ENCODE assay signal across 18 cellular contexts in the genomic region with DNA sequence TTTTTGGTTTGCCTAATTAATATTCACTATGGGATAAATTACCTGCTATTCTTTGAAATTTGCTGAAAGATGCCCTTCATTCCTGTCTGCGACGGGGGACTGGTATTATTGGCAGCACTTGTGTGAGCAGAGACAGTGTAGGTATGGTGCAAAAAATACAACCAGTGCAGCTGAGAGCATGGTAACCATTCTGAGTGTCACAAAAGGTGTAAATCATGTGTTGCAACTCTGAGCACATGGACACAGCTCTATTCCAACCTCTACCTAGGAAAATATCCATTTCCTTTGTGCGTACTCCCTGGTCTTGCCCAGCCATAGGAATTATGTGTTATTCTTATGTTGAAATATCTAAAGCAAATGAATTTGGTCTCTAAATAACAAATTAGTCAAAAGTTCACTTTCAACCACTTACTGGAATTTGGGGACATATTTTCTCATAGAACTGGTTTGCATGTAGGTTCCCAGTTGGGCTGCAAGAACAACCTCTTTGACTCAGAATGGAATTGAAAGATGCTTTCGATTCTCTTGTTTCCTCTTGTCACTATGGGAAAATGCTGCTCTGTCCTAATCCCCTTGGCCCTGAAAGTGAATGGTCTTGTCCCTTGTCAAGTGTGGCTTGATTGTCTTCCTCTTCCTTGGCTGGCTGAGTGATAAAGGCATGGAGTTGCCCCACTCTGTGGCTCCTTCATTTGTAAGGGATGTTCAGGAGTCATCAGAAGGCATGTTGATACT. TPM values are rescaled to one million over a fixed set of nuclear protein-coding genes. Genes with fewer than 3 reads are reported as not detected.
A peak's percentile ranks its signal among the peaks of the same experiment; 100 is the strongest.
DNase-seq lines count a peak whose midpoint lies in the region; ATAC-seq, FAIRE-seq and TF ChIP-seq lines count a peak whose summit lies in the region.
"Had no signal": no experiment of that assay in that cellular context is flagged by ENCODE, and none has a peak within 500 bp of the region (broad histone marks: within the 10 kb centered on the region; RNA-seq: fewer than 3 reads in every experiment).

No MANE protein-coding gene starts in this region.

- no peaks in the 10 kb centered on the region for H3K9me3 ChIP-seq in pancreas
- H3K9me3 ChIP-seq: ascending aorta had no signal

- no peak overlapping the region for H3K4me3 Mint-ChIP-seq in activated T-cell treated with anti-CD3 and anti-CD28 coated beads, Interleukin-2, amount 50 U/mL, for 4 hours

- 66 to 84% methylated on average over 4 of the region's 4 CpGs for WGBS in pancreas, 2 donors

- H3K4me1 Mint-ChIP-seq in activated T-cell treated with anti-CD3 and anti-CD28 coated beads, Interleukin-2, amount 50 U/mL, for 4 hours (ENCODE audit: low read depth) = no peaks in the 10 kb centered on the region

- no peak overlapping the region for H3K27ac ChIP-seq in pancreas
- H3K27ac ChIP-seq: ascending aorta, WERI-Rb-1 had no signal

- H3K27me3 Mint-ChIP-seq in activated T-cell treated with anti-CD3 and anti-CD28 coated beads, Interleukin-2, amount 50 U/mL, for 4 hours (ENCODE audit: low read depth) = peaks cover 10% of the 10 kb centered on the region

- DNase-seq in activated T-cell treated with anti-CD3 and anti-CD28 coated beads, Interleukin-2, amount 50 U/mL, for 4 hours = no peak
- no peak for DNase-seq in pancreas
- no peak for DNase-seq in AG08395 (ENCODE audit: low spot score)
- DNase-seq: activated T-cell treated with anti-CD3 and anti-CD28 coated beads, Interleukin-2, amount 50 U/mL, for 48 hours; C1 segment of cervical spinal cord; effector CD8-positive, alpha-beta T cell; NCI-H1105 treated with DMSO at 0.1 percent for 48 hours; NCI-H524; SHP77 treated with DMSO at 0.1 percent for 48 hours; WERI-Rb-1 had no signal

- H3K4me3 ChIP-seq in pancreas = no peak overlapping the region
- H3K4me3 ChIP-seq: ascending aorta had no signal

- no peaks in the 10 kb centered on the region for H3K9me3 Mint-ChIP-seq in activated T-cell treated with anti-CD3 and anti-CD28 coated beads, Interleukin-2, amount 50 U/mL, for 4 hours

- H3K36me3 Mint-ChIP-seq in activated T-cell treated with anti-CD3 and anti-CD28 coated beads, Interleukin-2, amount 50 U/mL, for 4 hours (ENCODE audit: insufficient read depth) = no peaks in the 10 kb centered on the region

- no peaks in the 10 kb centered on the region for H3K36me3 ChIP-seq in pancreas
- H3K36me3 ChIP-seq: ascending aorta, WERI-Rb-1 had no signal

- TF ChIP-seq CTCF in pancreas (IDR thresholded peaks at IDR 0.05) = no peak

- FAIRE-seq in pancreas (lab: Jason Lieb, UNC) = no peak
- FAIRE-seq: frontal cortex, islet of Langerhans had no signal

- no peaks in the 10 kb centered on the region for H3K4me1 ChIP-seq in pancreas

- intact Hi-C loops in pancreas (cut with DNase I) = no loop called here

- H3K27me3 ChIP-seq in pancreas = no peaks in the 10 kb centered on the region
- H3K27me3 ChIP-seq: ascending aorta had no signal

- peak; percentile 94 for ATAC-seq in GM18511 (IDR thresholded peaks at IDR 0.05; ENCODE audit: unreplicated experiment)
- ATAC-seq in GM19463 (IDR thresholded peaks at IDR 0.05; ENCODE audit: unreplicated experiment) = peak; percentile 84
- ATAC-seq in HG02763 (IDR thresholded peaks at IDR 0.05; ENCODE audit: unreplicated experiment) = peak; percentile 74
- ATAC-seq in HG03558 (IDR thresholded peaks at IDR 0.05; ENCODE audit: extremely low read depth, unreplicated experiment) = peak; percentile 80
- no peak for ATAC-seq in activated T-cell treated with anti-CD3 and anti-CD28 coated beads, Interleukin-2, amount 50 U/mL, for 4 hours
- ATAC-seq in HG03045 (IDR thresholded peaks at IDR 0.05; ENCODE audit: unreplicated experiment) = no peak
- ATAC-seq in pancreas = no peak

RNA-seq across cellular contexts. Expression of gene CELF2, which starts 57.0 kb away (rescaled TPM):
- 100 to 1,000 TPM; 112 to 121 (median 113) TPM for total RNA-seq in activated T-cell treated with anti-CD3 and anti-CD28 coated beads, Interleukin-2, amount 50 U/mL, for 4 hours
- total RNA-seq in pancreas = 10 to 100 TPM in 1 of 6 donors, 1 to 10 TPM in 5; 1.2 to 11.7 (median 3.8) TPM
- polyA plus RNA-seq in pancreas = 1 to 10 TPM; 1.4 to 1.6 TPM

Comparison
In these comparisons a context has a peak if more than half of its experiments do, and no peak if none do; other contexts are left out.
1. ATAC-seq: peak in GM18511 (single experiment), GM19463 (single experiment), HG02763 (single experiment) and HG03558 (single experiment); none in activated T-cell treated with anti-CD3 and anti-CD28 coated beads, Interleukin-2, amount 50 U/mL, for 4 hours (0 of 2), HG03045 (single experiment) and pancreas (0 of 4).
2. RNA of gene CELF2, which starts 57.0 kb away (total RNA-seq): 112 to 121 TPM in activated T-cell treated with anti-CD3 and anti-CD28 coated beads, Interleukin-2, amount 50 U/mL, for 4 hours; 1.2 to 11.7 TPM in pancreas; every median in the first group is over 4 times any median in the second.